Comparison of ENCODE assay signal across 12 cellular contexts in genomic region chr15:85073556-85074194, GRCh38.
A peak's percentile ranks its signal among the peaks of the same experiment; 100 is the strongest.
DNase-seq lines count a peak whose midpoint lies in the region; ATAC-seq, FAIRE-seq and TF ChIP-seq lines count a peak whose summit lies in the region.
"Had no signal": no experiment of that assay in that cellular context is flagged by ENCODE, and none has a peak within 500 bp of the region (broad histone marks: within the 10 kb centered on the region; RNA-seq: fewer than 3 reads in every experiment).

No MANE protein-coding gene starts in this region.

- H3F3A ChIP-seq in neural progenitor cell (ENCODE audit: low read depth): no peaks in the 10 kb centered on the region

- H3K4me2 ChIP-seq in neural progenitor cell: no peak overlapping the region

- H3K4me3 ChIP-seq in neural progenitor cell: no peak overlapping the region
- H3K4me3 ChIP-seq: right lobe of liver had no signal

- peaks cover 3% of the 10 kb centered on the region for H3K36me3 Mint-ChIP-seq in neural progenitor cell

- H3K79me2 ChIP-seq in neural progenitor cell (ENCODE audit: low read depth): no peaks in the 10 kb centered on the region

- H3K27ac ChIP-seq in neural progenitor cell: no peak overlapping the region
- H3K27ac ChIP-seq: right lobe of liver had no signal

- peaks cover 6% of the 10 kb centered on the region for H3K4me1 Mint-ChIP-seq in neural progenitor cell

- H3K4me3 Mint-ChIP-seq in neural progenitor cell: no peak overlapping the region

- no peaks in the 10 kb centered on the region for H3K9me3 Mint-ChIP-seq in neural progenitor cell

- H2AFZ ChIP-seq in neural progenitor cell (replicated peaks): no peak overlapping the region

- H3K9ac ChIP-seq in neural progenitor cell: no peak overlapping the region

- ATAC-seq in GM18511 (IDR thresholded peaks at IDR 0.05; ENCODE audit: unreplicated experiment) (peak; percentile 92), GM21447 (IDR thresholded peaks at IDR 0.05; ENCODE audit: unreplicated experiment) (peak; percentile 80)
- ATAC-seq: HCT116 had no signal

- DNase-seq in M059J (ENCODE audit: low read depth) (peak; percentile 7), DMS79 (lab: John Stamatoyannopoulos, UW) (no peak), DMS 273 (lab: John Stamatoyannopoulos, UW; ENCODE audit: unreplicated experiment) (no peak), neural progenitor cell (ENCODE audit: low spot score) (no peak), HuH-7.5 (ENCODE audit: low spot score) (no peak)
- DNase-seq: GDM1, NCI-H1092 treated with DMSO at 0.1 percent for 48 hours, right lobe of liver had no signal

- TF ChIP-seq CTCF in neural progenitor cell (IDR thresholded peaks at IDR 0.05): no peak

- no peaks in the 10 kb centered on the region for H3K27me3 ChIP-seq in neural progenitor cell
- H3K27me3 ChIP-seq: right lobe of liver had no signal

- H3K36me3 ChIP-seq in neural progenitor cell: no peaks in the 10 kb centered on the region

- no peaks in the 10 kb centered on the region for H3K9me3 ChIP-seq in neural progenitor cell (ENCODE audit: low read depth)
- H3K9me3 ChIP-seq: right lobe of liver had no signal

- H3K27ac Mint-ChIP-seq in neural progenitor cell: no peak overlapping the region

- no peaks in the 10 kb centered on the region for H4K20me1 ChIP-seq in neural progenitor cell (ENCODE audit: low read depth)

- no peaks in the 10 kb centered on the region for H3K27me3 Mint-ChIP-seq in neural progenitor cell (ENCODE audit: insufficient read depth, low read depth)

- FAIRE-seq in islet of Langerhans (lab: Jason Lieb, UNC): peak; percentile 64

- H3K4me1 ChIP-seq in neural progenitor cell: peaks cover 7% of the 10 kb centered on the region
- H3K4me1 ChIP-seq: right lobe of liver had no signal
